In the genomic region with DNA sequence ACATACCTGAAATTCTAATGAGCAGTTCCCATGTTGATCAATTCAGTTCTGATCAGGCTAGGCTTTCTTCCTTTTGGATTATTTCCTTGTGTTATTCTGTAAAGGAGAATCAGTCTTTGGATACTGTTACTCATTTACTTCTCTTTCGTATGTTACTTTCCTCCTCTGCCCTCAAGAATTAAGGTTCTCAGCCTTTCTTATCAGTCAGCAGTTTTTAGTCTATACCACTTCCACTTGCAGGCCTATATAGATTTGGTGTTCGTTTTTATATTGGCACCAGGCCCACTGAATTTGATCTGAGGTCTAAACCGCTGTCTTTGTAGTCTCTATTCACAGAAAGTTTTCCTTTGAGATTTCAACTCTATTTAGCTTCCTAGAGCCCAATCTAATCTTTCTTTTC, we compare ENCODE assay signal across 1 cellular context.
TF ChIP-seq lines count a peak whose summit lies in the region.

No MANE protein-coding gene starts in this region.

TF ChIP-seq in K562, 482 proteins besides CTCF, POLR2A, EP300 and RAD21 (continued from another document):
- TF ChIP-seq, protein P1, sequence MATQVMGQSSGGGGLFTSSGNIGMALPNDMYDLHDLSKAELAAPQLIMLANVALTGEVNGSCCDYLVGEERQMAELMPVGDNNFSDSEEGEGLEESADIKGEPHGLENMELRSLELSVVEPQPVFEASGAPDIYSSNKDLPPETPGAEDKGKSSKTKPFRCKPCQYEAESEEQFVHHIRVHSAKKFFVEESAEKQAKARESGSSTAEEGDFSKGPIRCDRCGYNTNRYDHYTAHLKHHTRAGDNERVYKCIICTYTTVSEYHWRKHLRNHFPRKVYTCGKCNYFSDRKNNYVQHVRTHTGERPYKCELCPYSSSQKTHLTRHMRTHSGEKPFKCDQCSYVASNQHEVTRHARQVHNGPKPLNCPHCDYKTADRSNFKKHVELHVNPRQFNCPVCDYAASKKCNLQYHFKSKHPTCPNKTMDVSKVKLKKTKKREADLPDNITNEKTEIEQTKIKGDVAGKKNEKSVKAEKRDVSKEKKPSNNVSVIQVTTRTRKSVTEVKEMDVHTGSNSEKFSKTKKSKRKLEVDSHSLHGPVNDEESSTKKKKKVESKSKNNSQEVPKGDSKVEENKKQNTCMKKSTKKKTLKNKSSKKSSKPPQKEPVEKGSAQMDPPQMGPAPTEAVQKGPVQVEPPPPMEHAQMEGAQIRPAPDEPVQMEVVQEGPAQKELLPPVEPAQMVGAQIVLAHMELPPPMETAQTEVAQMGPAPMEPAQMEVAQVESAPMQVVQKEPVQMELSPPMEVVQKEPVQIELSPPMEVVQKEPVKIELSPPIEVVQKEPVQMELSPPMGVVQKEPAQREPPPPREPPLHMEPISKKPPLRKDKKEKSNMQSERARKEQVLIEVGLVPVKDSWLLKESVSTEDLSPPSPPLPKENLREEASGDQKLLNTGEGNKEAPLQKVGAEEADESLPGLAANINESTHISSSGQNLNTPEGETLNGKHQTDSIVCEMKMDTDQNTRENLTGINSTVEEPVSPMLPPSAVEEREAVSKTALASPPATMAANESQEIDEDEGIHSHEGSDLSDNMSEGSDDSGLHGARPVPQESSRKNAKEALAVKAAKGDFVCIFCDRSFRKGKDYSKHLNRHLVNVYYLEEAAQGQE (CRISPR knock-in tag; IDR thresholded peaks at IDR 0.05; ENCODE audit: low read depth), result no peak
- peak; percentile 76 for TF ChIP-seq MAFF (IDR thresholded peaks at IDR 0.05; ENCODE audit: low read length)
- 0 out of 2 replicates have a peak, but pooled peaks have one; percentile 29 for TF ChIP-seq SMARCA4 (IDR thresholded peaks at IDR 0.05)
- no peak for TF ChIP-seq SRSF3 (IDR thresholded peaks at IDR 0.05; ENCODE audit: insufficient read depth, low read length)
- TF ChIP-seq, protein P2, sequence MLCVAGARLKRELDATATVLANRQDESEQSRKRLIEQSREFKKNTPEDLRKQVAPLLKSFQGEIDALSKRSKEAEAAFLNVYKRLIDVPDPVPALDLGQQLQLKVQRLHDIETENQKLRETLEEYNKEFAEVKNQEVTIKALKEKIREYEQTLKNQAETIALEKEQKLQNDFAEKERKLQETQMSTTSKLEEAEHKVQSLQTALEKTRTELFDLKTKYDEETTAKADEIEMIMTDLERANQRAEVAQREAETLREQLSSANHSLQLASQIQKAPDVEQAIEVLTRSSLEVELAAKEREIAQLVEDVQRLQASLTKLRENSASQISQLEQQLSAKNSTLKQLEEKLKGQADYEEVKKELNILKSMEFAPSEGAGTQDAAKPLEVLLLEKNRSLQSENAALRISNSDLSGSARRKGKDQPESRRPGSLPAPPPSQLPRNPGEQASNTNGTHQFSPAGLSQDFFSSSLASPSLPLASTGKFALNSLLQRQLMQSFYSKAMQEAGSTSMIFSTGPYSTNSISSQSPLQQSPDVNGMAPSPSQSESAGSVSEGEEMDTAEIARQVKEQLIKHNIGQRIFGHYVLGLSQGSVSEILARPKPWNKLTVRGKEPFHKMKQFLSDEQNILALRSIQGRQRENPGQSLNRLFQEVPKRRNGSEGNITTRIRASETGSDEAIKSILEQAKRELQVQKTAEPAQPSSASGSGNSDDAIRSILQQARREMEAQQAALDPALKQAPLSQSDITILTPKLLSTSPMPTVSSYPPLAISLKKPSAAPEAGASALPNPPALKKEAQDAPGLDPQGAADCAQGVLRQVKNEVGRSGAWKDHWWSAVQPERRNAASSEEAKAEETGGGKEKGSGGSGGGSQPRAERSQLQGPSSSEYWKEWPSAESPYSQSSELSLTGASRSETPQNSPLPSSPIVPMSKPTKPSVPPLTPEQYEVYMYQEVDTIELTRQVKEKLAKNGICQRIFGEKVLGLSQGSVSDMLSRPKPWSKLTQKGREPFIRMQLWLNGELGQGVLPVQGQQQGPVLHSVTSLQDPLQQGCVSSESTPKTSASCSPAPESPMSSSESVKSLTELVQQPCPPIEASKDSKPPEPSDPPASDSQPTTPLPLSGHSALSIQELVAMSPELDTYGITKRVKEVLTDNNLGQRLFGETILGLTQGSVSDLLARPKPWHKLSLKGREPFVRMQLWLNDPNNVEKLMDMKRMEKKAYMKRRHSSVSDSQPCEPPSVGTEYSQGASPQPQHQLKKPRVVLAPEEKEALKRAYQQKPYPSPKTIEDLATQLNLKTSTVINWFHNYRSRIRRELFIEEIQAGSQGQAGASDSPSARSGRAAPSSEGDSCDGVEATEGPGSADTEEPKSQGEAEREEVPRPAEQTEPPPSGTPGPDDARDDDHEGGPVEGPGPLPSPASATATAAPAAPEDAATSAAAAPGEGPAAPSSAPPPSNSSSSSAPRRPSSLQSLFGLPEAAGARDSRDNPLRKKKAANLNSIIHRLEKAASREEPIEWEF (CRISPR knock-in tag; IDR thresholded peaks at IDR 0.05), result no peak
- TF ChIP-seq, protein P3, sequence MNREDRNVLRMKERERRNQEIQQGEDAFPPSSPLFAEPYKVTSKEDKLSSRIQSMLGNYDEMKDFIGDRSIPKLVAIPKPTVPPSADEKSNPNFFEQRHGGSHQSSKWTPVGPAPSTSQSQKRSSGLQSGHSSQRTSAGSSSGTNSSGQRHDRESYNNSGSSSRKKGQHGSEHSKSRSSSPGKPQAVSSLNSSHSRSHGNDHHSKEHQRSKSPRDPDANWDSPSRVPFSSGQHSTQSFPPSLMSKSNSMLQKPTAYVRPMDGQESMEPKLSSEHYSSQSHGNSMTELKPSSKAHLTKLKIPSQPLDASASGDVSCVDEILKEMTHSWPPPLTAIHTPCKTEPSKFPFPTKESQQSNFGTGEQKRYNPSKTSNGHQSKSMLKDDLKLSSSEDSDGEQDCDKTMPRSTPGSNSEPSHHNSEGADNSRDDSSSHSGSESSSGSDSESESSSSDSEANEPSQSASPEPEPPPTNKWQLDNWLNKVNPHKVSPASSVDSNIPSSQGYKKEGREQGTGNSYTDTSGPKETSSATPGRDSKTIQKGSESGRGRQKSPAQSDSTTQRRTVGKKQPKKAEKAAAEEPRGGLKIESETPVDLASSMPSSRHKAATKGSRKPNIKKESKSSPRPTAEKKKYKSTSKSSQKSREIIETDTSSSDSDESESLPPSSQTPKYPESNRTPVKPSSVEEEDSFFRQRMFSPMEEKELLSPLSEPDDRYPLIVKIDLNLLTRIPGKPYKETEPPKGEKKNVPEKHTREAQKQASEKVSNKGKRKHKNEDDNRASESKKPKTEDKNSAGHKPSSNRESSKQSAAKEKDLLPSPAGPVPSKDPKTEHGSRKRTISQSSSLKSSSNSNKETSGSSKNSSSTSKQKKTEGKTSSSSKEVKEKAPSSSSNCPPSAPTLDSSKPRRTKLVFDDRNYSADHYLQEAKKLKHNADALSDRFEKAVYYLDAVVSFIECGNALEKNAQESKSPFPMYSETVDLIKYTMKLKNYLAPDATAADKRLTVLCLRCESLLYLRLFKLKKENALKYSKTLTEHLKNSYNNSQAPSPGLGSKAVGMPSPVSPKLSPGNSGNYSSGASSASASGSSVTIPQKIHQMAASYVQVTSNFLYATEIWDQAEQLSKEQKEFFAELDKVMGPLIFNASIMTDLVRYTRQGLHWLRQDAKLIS (CRISPR knock-in tag; IDR thresholded peaks at IDR 0.05), result no peak
- no peak for TF ChIP-seq ZFPM2 (CRISPR knock-in tag; IDR thresholded peaks at IDR 0.05)
- no peak for TF ChIP-seq MYBL2 (IDR thresholded peaks at IDR 0.05; ENCODE audit: low read depth)
- TF ChIP-seq MYBL2 (CRISPR knock-in tag; IDR thresholded peaks at IDR 0.05; ENCODE audit: borderline replicate concordance), result no peak
- TF ChIP-seq BRCA1 (IDR thresholded peaks at IDR 0.05), result no peak
- no peak for TF ChIP-seq BRCA1 (CRISPR knock-in tag; IDR thresholded peaks at IDR 0.05)
- TF ChIP-seq MAFG (tag; conservative IDR thresholded peaks at IDR 0.05), result peak; percentile 77
- TF ChIP-seq HDAC6 (IDR thresholded peaks at IDR 0.05; ENCODE audit: low read depth, low read length), result no peak
- 0 out of 2 replicates have a peak, but pooled peaks have one; percentile 7 for TF ChIP-seq FOXM1 (IDR thresholded peaks at IDR 0.05; ENCODE audit: low read depth)
- TF ChIP-seq FOXM1 (CRISPR knock-in tag; IDR thresholded peaks at IDR 0.05; ENCODE audit: low read depth), result no peak
- TF ChIP-seq CAMTA2 (CRISPR knock-in tag; conservative IDR thresholded peaks at IDR 0.05), result no peak
- peak; percentile 21; the same call in 1 of the 2 replicates for TF ChIP-seq CBFA2T3 (IDR thresholded peaks at IDR 0.05)
- no peak for TF ChIP-seq HDAC3 (IDR thresholded peaks at IDR 0.05; ENCODE audit: borderline replicate concordance, partially characterized antibody)
- no peak for TF ChIP-seq ZNF197 (CRISPR knock-in tag; IDR thresholded peaks at IDR 0.05; ENCODE audit: low read depth)
- TF ChIP-seq, protein P4, sequence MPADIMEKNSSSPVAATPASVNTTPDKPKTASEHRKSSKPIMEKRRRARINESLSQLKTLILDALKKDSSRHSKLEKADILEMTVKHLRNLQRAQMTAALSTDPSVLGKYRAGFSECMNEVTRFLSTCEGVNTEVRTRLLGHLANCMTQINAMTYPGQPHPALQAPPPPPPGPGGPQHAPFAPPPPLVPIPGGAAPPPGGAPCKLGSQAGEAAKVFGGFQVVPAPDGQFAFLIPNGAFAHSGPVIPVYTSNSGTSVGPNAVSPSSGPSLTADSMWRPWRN (IDR thresholded peaks at IDR 0.05; ENCODE audit: low read depth), result no peak
- no peak for TF ChIP-seq FOXJ3 (CRISPR knock-in tag; IDR thresholded peaks at IDR 0.05)
- TF ChIP-seq MAFK (IDR thresholded peaks at IDR 0.05; ENCODE audit: low read length), result peak; percentile 73
- peak; percentile 70 for TF ChIP-seq NFIC (IDR thresholded peaks at IDR 0.05)
- TF ChIP-seq, protein P5, sequence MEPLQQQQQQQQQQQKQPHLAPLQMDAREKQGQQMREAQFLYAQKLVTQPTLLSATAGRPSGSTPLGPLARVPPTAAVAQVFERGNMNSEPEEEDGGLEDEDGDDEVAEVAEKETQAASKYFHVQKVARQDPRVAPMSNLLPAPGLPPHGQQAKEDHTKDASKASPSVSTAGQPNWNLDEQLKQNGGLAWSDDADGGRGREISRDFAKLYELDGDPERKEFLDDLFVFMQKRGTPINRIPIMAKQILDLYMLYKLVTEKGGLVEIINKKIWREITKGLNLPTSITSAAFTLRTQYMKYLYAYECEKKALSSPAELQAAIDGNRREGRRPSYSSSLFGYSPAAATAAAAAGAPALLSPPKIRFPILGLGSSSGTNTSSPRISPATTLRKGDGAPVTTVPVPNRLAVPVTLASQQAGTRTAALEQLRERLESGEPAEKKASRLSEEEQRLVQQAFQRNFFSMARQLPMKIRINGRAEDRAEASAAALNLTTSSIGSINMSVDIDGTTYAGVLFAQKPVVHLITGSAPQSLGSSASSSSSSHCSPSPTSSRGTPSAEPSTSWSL (CRISPR knock-in tag; IDR thresholded peaks at IDR 0.05; ENCODE audit: borderline replicate concordance), result no peak
- TF ChIP-seq RFX7 (CRISPR knock-in tag; IDR thresholded peaks at IDR 0.05), result no peak
- no peak for TF ChIP-seq ZFP1 (CRISPR knock-in tag; IDR thresholded peaks at IDR 0.05)
- no peak for TF ChIP-seq MEF2A (IDR thresholded peaks at IDR 0.05; ENCODE audit: control insufficient read depth, low read depth, low read length)
- TF ChIP-seq C11orf30 (IDR thresholded peaks at IDR 0.05; ENCODE audit: low read depth), result peak; percentile 91
- 0 out of 2 replicates have a peak, but pooled peaks have one; percentile 27 for TF ChIP-seq ARID1B (IDR thresholded peaks at IDR 0.05)
- TF ChIP-seq, protein P6, sequence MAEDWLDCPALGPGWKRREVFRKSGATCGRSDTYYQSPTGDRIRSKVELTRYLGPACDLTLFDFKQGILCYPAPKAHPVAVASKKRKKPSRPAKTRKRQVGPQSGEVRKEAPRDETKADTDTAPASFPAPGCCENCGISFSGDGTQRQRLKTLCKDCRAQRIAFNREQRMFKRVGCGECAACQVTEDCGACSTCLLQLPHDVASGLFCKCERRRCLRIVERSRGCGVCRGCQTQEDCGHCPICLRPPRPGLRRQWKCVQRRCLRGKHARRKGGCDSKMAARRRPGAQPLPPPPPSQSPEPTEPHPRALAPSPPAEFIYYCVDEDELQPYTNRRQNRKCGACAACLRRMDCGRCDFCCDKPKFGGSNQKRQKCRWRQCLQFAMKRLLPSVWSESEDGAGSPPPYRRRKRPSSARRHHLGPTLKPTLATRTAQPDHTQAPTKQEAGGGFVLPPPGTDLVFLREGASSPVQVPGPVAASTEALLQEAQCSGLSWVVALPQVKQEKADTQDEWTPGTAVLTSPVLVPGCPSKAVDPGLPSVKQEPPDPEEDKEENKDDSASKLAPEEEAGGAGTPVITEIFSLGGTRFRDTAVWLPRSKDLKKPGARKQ (CRISPR knock-in tag; IDR thresholded peaks at IDR 0.05), result no peak
- TF ChIP-seq TCF7 (IDR thresholded peaks at IDR 0.05; ENCODE audit: borderline replicate concordance), result no peak
- TF ChIP-seq ZNF263 (CRISPR knock-in tag; IDR thresholded peaks at IDR 0.05; ENCODE audit: borderline replicate concordance), result no peak
